Comparison of ENCODE assay signal across 1 cellular context in the genomic region with DNA sequence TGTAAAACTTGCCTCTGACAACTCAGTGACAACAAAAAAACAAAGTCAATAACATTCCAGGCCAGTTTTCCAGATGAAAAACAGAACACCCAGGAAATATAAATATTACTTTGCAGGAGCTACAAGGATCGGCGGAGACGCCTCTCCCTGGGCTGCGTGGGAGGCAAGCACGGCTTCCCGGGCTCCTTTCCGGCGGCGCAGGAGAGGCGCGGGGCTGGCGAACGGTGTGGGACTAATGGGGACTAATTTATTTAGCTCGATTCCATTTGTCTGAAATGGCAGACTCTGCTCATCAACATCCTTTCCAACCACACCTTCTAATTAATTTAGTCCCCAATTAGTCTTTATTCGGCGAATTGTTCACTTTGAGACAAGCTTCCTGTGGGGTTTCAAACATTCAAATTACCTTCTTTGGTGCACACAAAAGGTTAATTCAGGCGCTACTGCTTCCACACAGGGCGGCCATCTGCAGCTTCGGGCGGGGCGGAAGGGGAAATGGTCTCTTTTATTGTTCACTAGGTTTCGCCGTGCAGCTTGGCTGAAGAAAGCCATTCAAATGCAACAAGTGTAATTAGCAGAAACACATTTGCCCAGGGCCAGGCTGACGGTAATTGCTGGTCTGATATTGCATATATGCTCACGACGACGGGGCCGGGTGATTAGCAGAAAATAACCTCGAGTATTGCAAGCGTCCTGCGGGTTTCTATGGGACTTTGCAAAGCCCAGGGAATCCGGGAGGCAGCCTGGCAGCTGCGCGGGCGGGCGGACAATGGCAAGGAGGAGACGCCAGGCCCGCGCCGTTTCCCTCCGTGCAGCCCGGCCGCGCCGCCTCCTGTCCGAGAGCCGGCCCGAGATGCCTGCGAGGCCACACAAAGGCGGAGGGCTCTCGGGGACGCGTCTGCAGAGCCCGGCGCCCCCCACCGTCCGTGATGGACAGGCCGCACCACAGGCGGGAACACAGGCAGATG.
TF ChIP-seq lines count a peak whose summit lies in the region.

No MANE protein-coding gene starts in this region.

TF ChIP-seq in GM23338, 12 proteins besides CTCF, POLR2A, EP300 and RAD21 (continued from another document):
- TF ChIP-seq REST (IDR thresholded peaks at IDR 0.05; ENCODE audit: unreplicated experiment): no peak
- no peak for TF ChIP-seq STAT1 (IDR thresholded peaks at IDR 0.05; ENCODE audit: unreplicated experiment)
- TF ChIP-seq CREB1 (CRISPR knock-in tag; IDR thresholded peaks at IDR 0.05; ENCODE audit: low read depth): no peak
- no peak for TF ChIP-seq EZH2phosphoT487 (IDR thresholded peaks at IDR 0.05; ENCODE audit: unreplicated experiment)
- no peak for TF ChIP-seq ZNF114 (CRISPR knock-in tag; IDR thresholded peaks at IDR 0.05)
- no peak for TF ChIP-seq ZNF462 (CRISPR knock-in tag; IDR thresholded peaks at IDR 0.05)
- no peak for TF ChIP-seq POLR2AphosphoS5 (IDR thresholded peaks at IDR 0.05; ENCODE audit: low read depth)
- TF ChIP-seq ZNF331 (CRISPR knock-in tag; IDR thresholded peaks at IDR 0.05; ENCODE audit: low read depth): no peak
